Comparison of ENCODE assay signal across 2 cellular contexts in genomic region chr9:38482918-38483592, GRCh38.
TF ChIP-seq lines count a peak whose summit lies in the region.

No MANE protein-coding gene starts in this region.

TF ChIP-seq in HepG2, 621 proteins besides CTCF, POLR2A, EP300 and RAD21:
- TF ChIP-seq ZFX (CRISPR knock-in tag; IDR thresholded peaks at IDR 0.05; ENCODE audit: low read depth) = no peak
- TF ChIP-seq, protein P1, sequence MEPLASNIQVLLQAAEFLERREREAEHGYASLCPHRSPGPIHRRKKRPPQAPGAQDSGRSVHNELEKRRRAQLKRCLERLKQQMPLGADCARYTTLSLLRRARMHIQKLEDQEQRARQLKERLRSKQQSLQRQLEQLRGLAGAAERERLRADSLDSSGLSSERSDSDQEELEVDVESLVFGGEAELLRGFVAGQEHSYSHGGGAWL (CRISPR knock-in tag; IDR thresholded peaks at IDR 0.05) = no peak
- TF ChIP-seq GZF1 (CRISPR knock-in tag; IDR thresholded peaks at IDR 0.05) = no peak
- TF ChIP-seq BRD4 (CRISPR knock-in tag; IDR thresholded peaks at IDR 0.05) = no peak
- TF ChIP-seq E2F1 (CRISPR knock-in tag; IDR thresholded peaks at IDR 0.05) = no peak
- TF ChIP-seq XBP1 (CRISPR knock-in tag; IDR thresholded peaks at IDR 0.05) = no peak
- peak; percentile 21; the same call in 1 of the 2 replicates for TF ChIP-seq CEBPB (IDR thresholded peaks at IDR 0.05; ENCODE audit: borderline replicate concordance, low read depth, low read length)
- TF ChIP-seq HNF4A (CRISPR knock-in tag; IDR thresholded peaks at IDR 0.05) = peak; percentile 33; the same call in 1 of the 2 replicates

TF ChIP-seq in GM12878, 131 proteins besides CTCF, POLR2A, EP300 and RAD21:
- TF ChIP-seq, protein P2, sequence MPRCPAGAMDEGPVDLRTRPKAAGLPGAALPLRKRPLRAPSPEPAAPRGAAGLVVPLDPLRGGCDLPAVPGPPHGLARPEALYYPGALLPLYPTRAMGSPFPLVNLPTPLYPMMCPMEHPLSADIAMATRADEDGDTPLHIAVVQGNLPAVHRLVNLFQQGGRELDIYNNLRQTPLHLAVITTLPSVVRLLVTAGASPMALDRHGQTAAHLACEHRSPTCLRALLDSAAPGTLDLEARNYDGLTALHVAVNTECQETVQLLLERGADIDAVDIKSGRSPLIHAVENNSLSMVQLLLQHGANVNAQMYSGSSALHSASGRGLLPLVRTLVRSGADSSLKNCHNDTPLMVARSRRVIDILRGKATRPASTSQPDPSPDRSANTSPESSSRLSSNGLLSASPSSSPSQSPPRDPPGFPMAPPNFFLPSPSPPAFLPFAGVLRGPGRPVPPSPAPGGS (IDR thresholded peaks at IDR 0.05; ENCODE audit: borderline replicate concordance, insufficient read depth, low read depth, low read length, poor library complexity, severe bottlenecking) = peak; percentile 18
- TF ChIP-seq USF1 (IDR thresholded peaks at IDR 0.05; ENCODE audit: borderline replicate concordance, extremely low read length, insufficient read depth, low read depth, low read length) = no peak
TF ChIP-seq in GM12878: peak in this region for 1.
